Comparison of ENCODE assay signal across 2 cellular contexts in the genomic region with DNA sequence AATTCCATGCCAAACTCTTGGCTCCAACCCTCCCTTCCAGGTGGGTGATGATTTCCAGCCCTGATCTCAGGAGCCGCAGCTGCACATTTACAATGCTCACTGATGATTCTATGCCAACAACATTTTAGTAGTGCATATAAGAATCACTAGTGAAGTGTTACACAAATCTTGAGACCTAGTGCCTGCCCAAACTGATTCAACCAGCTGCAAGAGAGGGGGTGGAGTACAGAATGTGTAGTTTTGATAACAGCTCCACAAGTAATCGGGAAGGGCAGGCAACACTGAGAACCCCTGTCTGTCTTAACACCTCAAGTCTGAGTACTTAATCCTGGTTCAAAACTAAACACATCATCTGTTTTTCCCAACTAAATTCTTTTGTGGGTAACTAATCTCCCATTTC.
TF ChIP-seq lines count a peak whose summit lies in the region.

No MANE protein-coding gene starts in this region.

TF ChIP-seq in IMR-90, 13 proteins besides CTCF, POLR2A, EP300 and RAD21 (continued from another document):
- TF ChIP-seq, protein P1, sequence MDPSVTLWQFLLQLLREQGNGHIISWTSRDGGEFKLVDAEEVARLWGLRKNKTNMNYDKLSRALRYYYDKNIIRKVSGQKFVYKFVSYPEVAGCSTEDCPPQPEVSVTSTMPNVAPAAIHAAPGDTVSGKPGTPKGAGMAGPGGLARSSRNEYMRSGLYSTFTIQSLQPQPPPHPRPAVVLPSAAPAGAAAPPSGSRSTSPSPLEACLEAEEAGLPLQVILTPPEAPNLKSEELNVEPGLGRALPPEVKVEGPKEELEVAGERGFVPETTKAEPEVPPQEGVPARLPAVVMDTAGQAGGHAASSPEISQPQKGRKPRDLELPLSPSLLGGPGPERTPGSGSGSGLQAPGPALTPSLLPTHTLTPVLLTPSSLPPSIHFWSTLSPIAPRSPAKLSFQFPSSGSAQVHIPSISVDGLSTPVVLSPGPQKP (IDR thresholded peaks at IDR 0.05; ENCODE audit: borderline replicate concordance, low read depth, low read length): no peak
TF ChIP-seq in IMR-90: peak in this region for 0.

TF ChIP-seq in K562, 482 proteins besides CTCF, POLR2A, EP300 and RAD21 (continued from another document and continues in another):
- TF ChIP-seq ZNF766 (CRISPR knock-in tag; conservative IDR thresholded peaks at IDR 0.05) (no peak), ZBED1 (IDR thresholded peaks at IDR 0.05) (no peak), ELF2 (CRISPR knock-in tag; IDR thresholded peaks at IDR 0.05) (no peak), SAP30 (IDR thresholded peaks at IDR 0.05; ENCODE audit: borderline replicate concordance, insufficient read depth, low read depth, low read length, poor library complexity, severe bottlenecking) (no peak), TAF7 (tag; IDR thresholded peaks at IDR 0.05) (no peak), ARID2 (IDR thresholded peaks at IDR 0.05) (no peak), GTF2A2 (tag; IDR thresholded peaks at IDR 0.05) (no peak), GATA2 (CRISPR knock-in tag; IDR thresholded peaks at IDR 0.05) (no peak), HDAC2 (IDR thresholded peaks at IDR 0.05) (peak; percentile 46; the same call in 1 of the 2 replicates), PCBP1 (IDR thresholded peaks at IDR 0.05; ENCODE audit: low read depth, low read length, poor library complexity, severe bottlenecking) (no peak), SOX6 (IDR thresholded peaks at IDR 0.05) (peak; percentile 68; the same call in 1 of the 2 replicates), TCF7L2 (IDR thresholded peaks at IDR 0.05; ENCODE audit: low read depth, low read length) (no peak), SAFB (IDR thresholded peaks at IDR 0.05; ENCODE audit: borderline replicate concordance, low read depth, low read length) (no peak), MYNN (IDR thresholded peaks at IDR 0.05) (no peak), MYNN (CRISPR knock-in tag; IDR thresholded peaks at IDR 0.05) (no peak), CHD4 (IDR thresholded peaks at IDR 0.05; ENCODE audit: insufficient read depth, insufficient replicate concordance, low read depth, low read length, poor library complexity, severe bottlenecking) (no peak), SMAD2 (IDR thresholded peaks at IDR 0.05; ENCODE audit: low read depth, low read length) (no peak), SRF (CRISPR knock-in tag; IDR thresholded peaks at IDR 0.05) (no peak), POLR2AphosphoS5 (IDR thresholded peaks at IDR 0.05; ENCODE audit: control insufficient read depth, insufficient read depth, low read depth, low read length) (peak; percentile 67; the same call in 1 of the 2 replicates), MBD2 (IDR thresholded peaks at IDR 0.05; ENCODE audit: borderline replicate concordance, low read depth) (no peak), ZNF354B (CRISPR knock-in tag; IDR thresholded peaks at IDR 0.05) (no peak), ZNF217 (CRISPR knock-in tag; IDR thresholded peaks at IDR 0.05) (no peak), NR4A1 (CRISPR knock-in tag; IDR thresholded peaks at IDR 0.05) (no peak), NR4A1 (tag; IDR thresholded peaks at IDR 0.05) (no peak), PTBP1 (IDR thresholded peaks at IDR 0.05; ENCODE audit: low read depth, low read length) (no peak), CBX8 (IDR thresholded peaks at IDR 0.05; ENCODE audit: borderline replicate concordance, extremely low read depth, low read depth, low read length, poor library complexity, severe bottlenecking) (no peak), SNIP1 (IDR thresholded peaks at IDR 0.05; ENCODE audit: low read depth) (no peak), RUNX1 (IDR thresholded peaks at IDR 0.05; ENCODE audit: low read depth) (no peak), THAP7 (CRISPR knock-in tag; IDR thresholded peaks at IDR 0.05) (no peak), ETV1 (tag; conservative IDR thresholded peaks at IDR 0.05; ENCODE audit: low read depth) (no peak), PTRF (tag; IDR thresholded peaks at IDR 0.05) (no peak), KAT2B (IDR thresholded peaks at IDR 0.05; ENCODE audit: low read depth, low read length) (no peak), ARNT (IDR thresholded peaks at IDR 0.05) (0 out of 4 replicates have a peak, but pooled peaks of 1 of the 2 experiments have one; percentile 55), NFE2L1 (tag; IDR thresholded peaks at IDR 0.05; ENCODE audit: borderline replicate concordance, low read depth) (no peak), ELK3 (CRISPR knock-in tag; IDR thresholded peaks at IDR 0.05) (no peak), KDM5B (IDR thresholded peaks at IDR 0.05; ENCODE audit: insufficient replicate concordance, low read depth, low read length) (no peak), ETV5 (CRISPR knock-in tag; IDR thresholded peaks at IDR 0.05; ENCODE audit: low read depth) (no peak), TEAD4 (IDR thresholded peaks at IDR 0.05; ENCODE audit: low read length) (peak; percentile 90), TEAD4 (CRISPR knock-in tag; IDR thresholded peaks at IDR 0.05; ENCODE audit: borderline replicate concordance) (no peak), CTBP1 (IDR thresholded peaks at IDR 0.05; ENCODE audit: borderline replicate concordance) (peak; percentile 45; the same call in 1 of the 2 replicates)
- TF ChIP-seq, protein P2, sequence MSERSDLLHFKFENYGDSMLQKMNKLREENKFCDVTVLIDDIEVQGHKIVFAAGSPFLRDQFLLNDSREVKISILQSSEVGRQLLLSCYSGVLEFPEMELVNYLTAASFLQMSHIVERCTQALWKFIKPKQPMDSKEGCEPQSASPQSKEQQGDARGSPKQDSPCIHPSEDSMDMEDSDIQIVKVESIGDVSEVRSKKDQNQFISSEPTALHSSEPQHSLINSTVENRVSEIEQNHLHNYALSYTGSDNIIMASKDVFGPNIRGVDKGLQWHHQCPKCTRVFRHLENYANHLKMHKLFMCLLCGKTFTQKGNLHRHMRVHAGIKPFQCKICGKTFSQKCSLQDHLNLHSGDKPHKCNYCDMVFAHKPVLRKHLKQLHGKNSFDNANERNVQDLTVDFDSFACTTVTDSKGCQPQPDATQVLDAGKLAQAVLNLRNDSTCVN (CRISPR knock-in tag; IDR thresholded peaks at IDR 0.05): no peak
- TF ChIP-seq, protein P3, sequence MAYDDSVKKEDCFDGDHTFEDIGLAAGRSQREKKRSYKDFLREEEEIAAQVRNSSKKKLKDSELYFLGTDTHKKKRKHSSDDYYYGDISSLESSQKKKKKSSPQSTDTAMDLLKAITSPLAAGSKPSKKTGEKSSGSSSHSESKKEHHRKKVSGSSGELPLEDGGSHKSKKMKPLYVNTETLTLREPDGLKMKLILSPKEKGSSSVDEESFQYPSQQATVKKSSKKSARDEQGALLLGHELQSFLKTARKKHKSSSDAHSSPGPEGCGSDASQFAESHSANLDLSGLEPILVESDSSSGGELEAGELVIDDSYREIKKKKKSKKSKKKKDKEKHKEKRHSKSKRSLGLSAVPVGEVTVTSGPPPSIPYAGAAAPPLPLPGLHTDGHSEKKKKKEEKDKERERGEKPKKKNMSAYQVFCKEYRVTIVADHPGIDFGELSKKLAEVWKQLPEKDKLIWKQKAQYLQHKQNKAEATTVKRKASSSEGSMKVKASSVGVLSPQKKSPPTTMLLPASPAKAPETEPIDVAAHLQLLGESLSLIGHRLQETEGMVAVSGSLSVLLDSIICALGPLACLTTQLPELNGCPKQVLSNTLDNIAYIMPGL (CRISPR knock-in tag; IDR thresholded peaks at IDR 0.05): no peak
- TF ChIP-seq, protein P4, sequence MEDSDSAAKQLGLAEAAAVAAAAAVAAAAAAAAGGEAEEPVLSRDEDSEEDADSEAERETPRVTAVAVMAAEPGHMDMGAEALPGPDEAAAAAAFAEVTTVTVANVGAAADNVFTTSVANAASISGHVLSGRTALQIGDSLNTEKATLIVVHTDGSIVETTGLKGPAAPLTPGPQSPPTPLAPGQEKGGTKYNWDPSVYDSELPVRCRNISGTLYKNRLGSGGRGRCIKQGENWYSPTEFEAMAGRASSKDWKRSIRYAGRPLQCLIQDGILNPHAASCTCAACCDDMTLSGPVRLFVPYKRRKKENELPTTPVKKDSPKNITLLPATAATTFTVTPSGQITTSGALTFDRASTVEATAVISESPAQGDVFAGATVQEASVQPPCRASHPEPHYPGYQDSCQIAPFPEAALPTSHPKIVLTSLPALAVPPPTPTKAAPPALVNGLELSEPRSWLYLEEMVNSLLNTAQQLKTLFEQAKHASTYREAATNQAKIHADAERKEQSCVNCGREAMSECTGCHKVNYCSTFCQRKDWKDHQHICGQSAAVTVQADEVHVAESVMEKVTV (CRISPR knock-in tag; IDR thresholded peaks at IDR 0.05): no peak
- TF ChIP-seq, protein P5, sequence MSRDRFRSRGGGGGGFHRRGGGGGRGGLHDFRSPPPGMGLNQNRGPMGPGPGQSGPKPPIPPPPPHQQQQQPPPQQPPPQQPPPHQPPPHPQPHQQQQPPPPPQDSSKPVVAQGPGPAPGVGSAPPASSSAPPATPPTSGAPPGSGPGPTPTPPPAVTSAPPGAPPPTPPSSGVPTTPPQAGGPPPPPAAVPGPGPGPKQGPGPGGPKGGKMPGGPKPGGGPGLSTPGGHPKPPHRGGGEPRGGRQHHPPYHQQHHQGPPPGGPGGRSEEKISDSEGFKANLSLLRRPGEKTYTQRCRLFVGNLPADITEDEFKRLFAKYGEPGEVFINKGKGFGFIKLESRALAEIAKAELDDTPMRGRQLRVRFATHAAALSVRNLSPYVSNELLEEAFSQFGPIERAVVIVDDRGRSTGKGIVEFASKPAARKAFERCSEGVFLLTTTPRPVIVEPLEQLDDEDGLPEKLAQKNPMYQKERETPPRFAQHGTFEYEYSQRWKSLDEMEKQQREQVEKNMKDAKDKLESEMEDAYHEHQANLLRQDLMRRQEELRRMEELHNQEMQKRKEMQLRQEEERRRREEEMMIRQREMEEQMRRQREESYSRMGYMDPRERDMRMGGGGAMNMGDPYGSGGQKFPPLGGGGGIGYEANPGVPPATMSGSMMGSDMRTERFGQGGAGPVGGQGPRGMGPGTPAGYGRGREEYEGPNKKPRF (IDR thresholded peaks at IDR 0.05; ENCODE audit: low read depth, low read length): no peak
- TF ChIP-seq, protein P6, sequence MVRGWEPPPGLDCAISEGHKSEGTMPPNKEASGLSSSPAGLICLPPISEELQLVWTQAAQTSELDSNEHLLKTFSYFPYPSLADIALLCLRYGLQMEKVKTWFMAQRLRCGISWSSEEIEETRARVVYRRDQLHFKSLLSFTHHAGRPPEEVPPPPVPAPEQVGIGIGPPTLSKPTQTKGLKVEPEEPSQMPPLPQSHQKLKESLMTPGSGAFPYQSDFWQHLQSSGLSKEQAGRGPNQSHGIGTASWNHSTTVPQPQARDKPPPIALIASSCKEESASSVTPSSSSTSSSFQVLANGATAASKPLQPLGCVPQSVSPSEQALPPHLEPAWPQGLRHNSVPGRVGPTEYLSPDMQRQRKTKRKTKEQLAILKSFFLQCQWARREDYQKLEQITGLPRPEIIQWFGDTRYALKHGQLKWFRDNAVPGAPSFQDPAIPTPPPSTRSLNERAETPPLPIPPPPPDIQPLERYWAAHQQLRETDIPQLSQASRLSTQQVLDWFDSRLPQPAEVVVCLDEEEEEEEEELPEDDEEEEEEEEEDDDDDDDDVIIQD (CRISPR knock-in tag; IDR thresholded peaks at IDR 0.05): no peak
- TF ChIP-seq, protein P7, sequence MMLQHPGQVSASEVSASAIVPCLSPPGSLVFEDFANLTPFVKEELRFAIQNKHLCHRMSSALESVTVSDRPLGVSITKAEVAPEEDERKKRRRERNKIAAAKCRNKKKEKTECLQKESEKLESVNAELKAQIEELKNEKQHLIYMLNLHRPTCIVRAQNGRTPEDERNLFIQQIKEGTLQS (IDR thresholded peaks at IDR 0.05): no peak; the same call in 1 of the 2 replicates
- TF ChIP-seq, protein P7 (CRISPR knock-in tag; conservative IDR thresholded peaks at IDR 0.05): no peak
- TF ChIP-seq, protein P8, sequence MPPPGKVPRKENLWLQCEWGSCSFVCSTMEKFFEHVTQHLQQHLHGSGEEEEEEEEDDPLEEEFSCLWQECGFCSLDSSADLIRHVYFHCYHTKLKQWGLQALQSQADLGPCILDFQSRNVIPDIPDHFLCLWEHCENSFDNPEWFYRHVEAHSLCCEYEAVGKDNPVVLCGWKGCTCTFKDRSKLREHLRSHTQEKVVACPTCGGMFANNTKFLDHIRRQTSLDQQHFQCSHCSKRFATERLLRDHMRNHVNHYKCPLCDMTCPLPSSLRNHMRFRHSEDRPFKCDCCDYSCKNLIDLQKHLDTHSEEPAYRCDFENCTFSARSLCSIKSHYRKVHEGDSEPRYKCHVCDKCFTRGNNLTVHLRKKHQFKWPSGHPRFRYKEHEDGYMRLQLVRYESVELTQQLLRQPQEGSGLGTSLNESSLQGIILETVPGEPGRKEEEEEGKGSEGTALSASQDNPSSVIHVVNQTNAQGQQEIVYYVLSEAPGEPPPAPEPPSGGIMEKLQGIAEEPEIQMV (tag; conservative IDR thresholded peaks at IDR 0.05; ENCODE audit: low read depth): no peak
